In the genomic region with DNA sequence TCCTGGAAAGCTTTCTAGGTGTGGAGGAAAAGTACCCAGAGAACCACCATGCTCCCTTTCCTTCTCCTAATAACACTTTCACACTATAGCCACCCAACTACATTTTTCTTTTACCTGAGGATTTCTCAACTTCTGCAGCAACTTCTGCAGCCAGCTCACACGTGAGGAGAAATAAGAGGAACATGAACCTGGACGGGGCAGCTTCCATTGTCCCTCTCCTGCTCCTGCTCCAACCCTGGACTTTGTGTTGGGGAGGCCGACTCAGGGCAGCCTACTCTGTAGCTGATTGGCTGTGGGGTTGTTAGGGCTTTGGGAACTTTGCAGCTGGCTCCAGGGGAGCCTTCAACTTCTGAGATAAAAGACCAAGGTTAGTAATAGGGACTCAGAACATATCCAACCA, we compare ENCODE assay signal across 17 cellular contexts. TPM values are rescaled to one million over a fixed set of nuclear protein-coding genes. Genes with fewer than 3 reads are reported as not detected.
DNase-seq lines count a peak whose midpoint lies in the region; ATAC-seq and TF ChIP-seq lines count a peak whose summit lies in the region.
"Had no signal": no experiment of that assay in that cellular context is flagged by ENCODE, and none has a peak within 500 bp of the region (broad histone marks: within the 10 kb centered on the region; RNA-seq: fewer than 3 reads in every experiment).

A gene (minus strand): TSS at position 237 of the 400 bp plus-strand sequence. CDS start 29 bp downstream, at position 208.

- H3K9me3 Mint-ChIP-seq in activated T-cell treated with anti-CD3 and anti-CD28 coated beads, Interleukin-2, amount 50 U/mL, for 72 hours = peaks cover 2 to 5% of the 10 kb centered on the region in 2 donors
- H3K9me3 Mint-ChIP-seq in activated CD8-positive, alpha-beta T cell treated with anti-CD3 and anti-CD28 coated beads for 36 hours = peaks cover 5% of the 10 kb centered on the region
- H3K9me3 Mint-ChIP-seq: dendritic cell treated with granulocyte-macrophage colony-stimulating factor and Interleukin-4, amounts not matched to agents 40 ng/mL and 50 ng/mL, for 4 days had no signal

- H3K36me3 ChIP-seq in lower lobe of right lung = peaks cover 19% of the 10 kb centered on the region
- H3K36me3 ChIP-seq in thymus (ENCODE audit: control insufficient read depth, insufficient read depth) = peaks cover 25% of the 10 kb centered on the region
- H3K36me3 ChIP-seq in tibial artery = peaks cover 12 to 20% (median 18%) of the 10 kb centered on the region in 3 donors
- H3K36me3 ChIP-seq: WERI-Rb-1 had no signal

- no peak for TF ChIP-seq CTCF in activated CD8-positive, alpha-beta T cell treated with anti-CD3 and anti-CD28 coated beads for 36 hours (IDR thresholded peaks at IDR 0.05)
- no peak for TF ChIP-seq CTCF in lower lobe of right lung (IDR thresholded peaks at IDR 0.05)
- no peak for TF ChIP-seq CTCF in tibial artery (IDR thresholded peaks at IDR 0.05)

- intact Hi-C loops in activated CD8-positive, alpha-beta T cell treated with anti-CD3 and anti-CD28 coated beads for 36 hours (cut with micrococcal nuclease) = no loop called here
- intact Hi-C loops in lower lobe of right lung (cut with DNase I) (no loop called here), tibial artery (cut with DNase I; ENCODE audit: low total_unique reads) (loop anchor here (10.0 kb wide), 1 partner anchor 46 kb away; no protein-coding TSS in a partner anchor)

- no peak for DNase-seq in activated T-cell treated with anti-CD3 and anti-CD28 coated beads, Interleukin-2, amount 50 U/mL, for 72 hours
- DNase-seq in activated T-cell treated with anti-CD3 and anti-CD28 coated beads for 4 hours (no peak), lower lobe of right lung (no peak), COLO829 (ENCODE audit: low spot score) (no peak), tibial artery (no peak)
- no peak for DNase-seq in activated CD8-positive, alpha-beta T cell treated with anti-CD3 and anti-CD28 coated beads for 36 hours
- DNase-seq: esophagus squamous epithelium, GM23248, left cardiac atrium, NCI-H187, psoas muscle had no signal

- H3K27me3 ChIP-seq in lower lobe of right lung (ENCODE audit: low read depth) (no peaks in the 10 kb centered on the region), thymus (ENCODE audit: control insufficient read depth, insufficient read depth) (no peaks in the 10 kb centered on the region), tibial artery (no peaks in the 10 kb centered on the region)
- H3K27me3 ChIP-seq: esophagus squamous epithelium, suprapubic skin had no signal

- peaks cover 10 to 51% of the 10 kb centered on the region in 2 donors for H3K36me3 Mint-ChIP-seq in activated T-cell treated with anti-CD3 and anti-CD28 coated beads, Interleukin-2, amount 50 U/mL, for 72 hours (ENCODE audit: insufficient read depth in 2 of 2)
- peaks cover 72% of the 10 kb centered on the region for H3K36me3 Mint-ChIP-seq in activated CD8-positive, alpha-beta T cell treated with anti-CD3 and anti-CD28 coated beads for 36 hours (ENCODE audit: low read depth)

- no peak for ATAC-seq in activated T-cell treated with anti-CD3 and anti-CD28 coated beads, Interleukin-2, amount 50 U/mL, for 72 hours (replicated peaks in 1 of 2)
- no peak for ATAC-seq in activated CD8-positive, alpha-beta T cell treated with anti-CD3 and anti-CD28 coated beads for 36 hours
- ATAC-seq in lower lobe of right lung = no peak
- ATAC-seq in HG03571 (IDR thresholded peaks at IDR 0.05; ENCODE audit: unreplicated experiment) = no peak
- ATAC-seq: left cardiac atrium, psoas muscle had no signal

- 96% methylated on average over 3 of the region's 3 CpGs for WGBS in thymus

- H3K4me3 Mint-ChIP-seq in activated T-cell treated with anti-CD3 and anti-CD28 coated beads, Interleukin-2, amount 50 U/mL, for 72 hours = peak within 1 kb of the TSS in 1 of 2 donors; percentile 58
- H3K4me3 Mint-ChIP-seq in activated CD8-positive, alpha-beta T cell treated with anti-CD3 and anti-CD28 coated beads for 36 hours = no peak within 1 kb of the TSS
- H3K4me3 Mint-ChIP-seq: dendritic cell treated with granulocyte-macrophage colony-stimulating factor and Interleukin-4, amounts not matched to agents 40 ng/mL and 50 ng/mL, for 4 days had no signal

- H3K4me1 Mint-ChIP-seq in activated T-cell treated with anti-CD3 and anti-CD28 coated beads, Interleukin-2, amount 50 U/mL, for 72 hours (ENCODE audit: low read depth) = peaks cover 24% of the 10 kb centered on the region
- peaks cover 50% of the 10 kb centered on the region for H3K4me1 Mint-ChIP-seq in activated CD8-positive, alpha-beta T cell treated with anti-CD3 and anti-CD28 coated beads for 36 hours (ENCODE audit: low read depth)

- no peak within 1 kb of the TSS for H3K4me3 ChIP-seq in lower lobe of right lung
- no peak within 1 kb of the TSS for H3K4me3 ChIP-seq in thymus (ENCODE audit: low read length)
- H3K4me3 ChIP-seq in tibial artery = no peak within 1 kb of the TSS
- H3K4me3 ChIP-seq: esophagus squamous epithelium, GM23248, psoas muscle, SK-N-MC, suprapubic skin had no signal

- no peaks in the 10 kb centered on the region for H3K27me3 Mint-ChIP-seq in activated T-cell treated with anti-CD3 and anti-CD28 coated beads, Interleukin-2, amount 50 U/mL, for 72 hours (ENCODE audit: low read depth)
- no peaks in the 10 kb centered on the region for H3K27me3 Mint-ChIP-seq in activated CD8-positive, alpha-beta T cell treated with anti-CD3 and anti-CD28 coated beads for 36 hours
- H3K27me3 Mint-ChIP-seq: dendritic cell treated with granulocyte-macrophage colony-stimulating factor and Interleukin-4, amounts not matched to agents 40 ng/mL and 50 ng/mL, for 4 days had no signal

- H3K27ac ChIP-seq in lower lobe of right lung = no peak within 1 kb of the TSS
- H3K27ac ChIP-seq in thymus (ENCODE audit: low read depth) = peak within 1 kb of the TSS; percentile 15
- H3K27ac ChIP-seq in tibial artery = no peak within 1 kb of the TSS
- H3K27ac ChIP-seq: esophagus squamous epithelium, GM23248, psoas muscle, SK-N-MC, suprapubic skin, WERI-Rb-1 had no signal

- H3K4me1 ChIP-seq in lower lobe of right lung = no peaks in the 10 kb centered on the region
- no peaks in the 10 kb centered on the region for H3K4me1 ChIP-seq in thymus (ENCODE audit: control insufficient read depth, insufficient read depth, low read length)
- H3K4me1 ChIP-seq in tibial artery = no peaks in the 10 kb centered on the region
- H3K4me1 ChIP-seq: psoas muscle, suprapubic skin had no signal

- POLR2A ChIA-PET in activated CD8-positive, alpha-beta T cell treated with anti-CD3 and anti-CD28 coated beads for 36 hours (lab: Charles Lee) = interaction anchor here (0.7 to 2.0 kb wide), 5 partner anchors 10 to 21 kb away, joined by 3 to 9 read pairs (median 5); no protein-coding TSS in a partner anchor

- H3K27ac Mint-ChIP-seq in activated T-cell treated with anti-CD3 and anti-CD28 coated beads, Interleukin-2, amount 50 U/mL, for 72 hours = peak within 1 kb of the TSS; percentile 94
- H3K27ac Mint-ChIP-seq in activated CD8-positive, alpha-beta T cell treated with anti-CD3 and anti-CD28 coated beads for 36 hours = peak within 1 kb of the TSS; percentile 66

- H3K9me3 ChIP-seq in lower lobe of right lung (no peaks in the 10 kb centered on the region), thymus (ENCODE audit: control insufficient read depth) (no peaks in the 10 kb centered on the region), tibial artery (no peaks in the 10 kb centered on the region)
- H3K9me3 ChIP-seq: esophagus squamous epithelium, psoas muscle, suprapubic skin had no signal

- CTCF ChIA-PET in activated CD8-positive, alpha-beta T cell treated with anti-CD3 and anti-CD28 coated beads for 36 hours (lab: Charles Lee) = interaction anchor here (0.8 to 2.7 kb wide), 13 partner anchors 10 to 283 kb away, joined by 3 to 14 read pairs (median 4); a partner anchor contains a TSS

RNA-seq across cellular contexts. Expression of the gene that starts here (rescaled TPM):
- 1 to 10 TPM; 3.8 to 4.0 TPM for total RNA-seq in activated T-cell treated with anti-CD3 and anti-CD28 coated beads, Interleukin-2, amount 50 U/mL, for 72 hours
- 1 to 10 TPM; 2.3 to 3.4 TPM for total RNA-seq in activated CD8-positive, alpha-beta T cell treated with anti-CD3 and anti-CD28 coated beads for 36 hours
- total RNA-seq in lower lobe of right lung = 16.2 TPM
- 4.4 TPM for polyA plus RNA-seq in thymus
- total RNA-seq: GM23248 had no signal
- polyA plus RNA-seq: GM23248 had no signal
